Comparison of ENCODE assay signal across 1 cellular context in the genomic region with DNA sequence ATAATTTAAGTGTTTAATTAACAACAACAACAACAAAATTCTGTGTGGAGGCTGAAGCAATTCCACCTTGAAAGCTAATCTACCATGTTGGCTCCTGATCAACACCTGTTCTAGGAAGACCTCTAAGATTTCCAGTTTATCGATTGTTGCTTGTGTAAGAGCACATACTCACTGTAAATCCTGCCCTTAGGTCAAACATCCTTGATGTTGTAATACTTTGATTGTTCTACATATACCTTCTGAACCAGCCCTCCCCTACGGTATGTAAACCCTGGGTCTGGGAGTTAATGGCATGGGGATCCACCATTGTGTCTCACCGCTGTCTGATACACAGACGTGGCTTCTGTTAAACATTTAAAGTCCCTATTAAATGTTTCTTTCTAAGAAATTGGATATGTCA.
TF ChIP-seq lines count a peak whose summit lies in the region.

No MANE protein-coding gene starts in this region.

TF ChIP-seq in HepG2, 621 proteins besides CTCF, POLR2A, EP300 and RAD21 (continued from another document and continues in another):
- TF ChIP-seq ZNF407 (CRISPR knock-in tag; IDR thresholded peaks at IDR 0.05; ENCODE audit: not compliant biosample characterization) (no peak), ZNF678 (CRISPR knock-in tag; IDR thresholded peaks at IDR 0.05) (no peak), ZNF264 (CRISPR knock-in tag; IDR thresholded peaks at IDR 0.05) (no peak), ZNF430 (CRISPR knock-in tag; IDR thresholded peaks at IDR 0.05) (no peak), MED8 (CRISPR knock-in tag; IDR thresholded peaks at IDR 0.05; ENCODE audit: insufficient replicate concordance) (no peak), SP5 (CRISPR knock-in tag; IDR thresholded peaks at IDR 0.05; ENCODE audit: borderline replicate concordance, low read depth) (peak; percentile 51; the same call in 1 of the 2 replicates), ZNF816 (CRISPR knock-in tag; IDR thresholded peaks at IDR 0.05; ENCODE audit: borderline replicate concordance) (no peak), ZNF101 (CRISPR knock-in tag; IDR thresholded peaks at IDR 0.05; ENCODE audit: borderline replicate concordance, low read depth) (no peak), ZNF737 (CRISPR knock-in tag; IDR thresholded peaks at IDR 0.05; ENCODE audit: borderline replicate concordance) (no peak), RAD51 (IDR thresholded peaks at IDR 0.05; ENCODE audit: borderline replicate concordance) (no peak), PCBP1 (IDR thresholded peaks at IDR 0.05; ENCODE audit: borderline replicate concordance, low read depth, low read length) (no peak), KDM5A (IDR thresholded peaks at IDR 0.05; ENCODE audit: borderline replicate concordance, low read length) (no peak), FLYWCH1 (CRISPR knock-in tag; IDR thresholded peaks at IDR 0.05) (no peak), ZNF234 (CRISPR knock-in tag; conservative IDR thresholded peaks at IDR 0.05) (no peak), PCBP2 (optimal IDR thresholded peaks at IDR 0.05; ENCODE audit: low read depth, low read length, poor library complexity, severe bottlenecking) (no peak), ZNF646 (CRISPR knock-in tag; IDR thresholded peaks at IDR 0.05) (no peak), ERF (CRISPR knock-in tag; IDR thresholded peaks at IDR 0.05) (no peak), ZNF792 (CRISPR knock-in tag; IDR thresholded peaks at IDR 0.05) (0 out of 2 replicates have a peak, but pooled peaks have one; percentile 18), RCOR2 (CRISPR knock-in tag; IDR thresholded peaks at IDR 0.05) (0 out of 2 replicates have a peak, but pooled peaks have one; percentile 57), HHEX (CRISPR knock-in tag; IDR thresholded peaks at IDR 0.05) (peak; percentile 77), HIC2 (CRISPR knock-in tag; IDR thresholded peaks at IDR 0.05; ENCODE audit: low read depth) (no peak)
- TF ChIP-seq, protein P1, sequence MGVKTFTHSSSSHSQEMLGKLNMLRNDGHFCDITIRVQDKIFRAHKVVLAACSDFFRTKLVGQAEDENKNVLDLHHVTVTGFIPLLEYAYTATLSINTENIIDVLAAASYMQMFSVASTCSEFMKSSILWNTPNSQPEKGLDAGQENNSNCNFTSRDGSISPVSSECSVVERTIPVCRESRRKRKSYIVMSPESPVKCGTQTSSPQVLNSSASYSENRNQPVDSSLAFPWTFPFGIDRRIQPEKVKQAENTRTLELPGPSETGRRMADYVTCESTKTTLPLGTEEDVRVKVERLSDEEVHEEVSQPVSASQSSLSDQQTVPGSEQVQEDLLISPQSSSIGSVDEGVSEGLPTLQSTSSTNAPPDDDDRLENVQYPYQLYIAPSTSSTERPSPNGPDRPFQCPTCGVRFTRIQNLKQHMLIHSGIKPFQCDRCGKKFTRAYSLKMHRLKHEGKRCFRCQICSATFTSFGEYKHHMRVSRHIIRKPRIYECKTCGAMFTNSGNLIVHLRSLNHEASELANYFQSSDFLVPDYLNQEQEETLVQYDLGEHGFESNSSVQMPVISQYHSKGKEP (CRISPR knock-in tag; IDR thresholded peaks at IDR 0.05) = no peak
- TF ChIP-seq, protein P2, sequence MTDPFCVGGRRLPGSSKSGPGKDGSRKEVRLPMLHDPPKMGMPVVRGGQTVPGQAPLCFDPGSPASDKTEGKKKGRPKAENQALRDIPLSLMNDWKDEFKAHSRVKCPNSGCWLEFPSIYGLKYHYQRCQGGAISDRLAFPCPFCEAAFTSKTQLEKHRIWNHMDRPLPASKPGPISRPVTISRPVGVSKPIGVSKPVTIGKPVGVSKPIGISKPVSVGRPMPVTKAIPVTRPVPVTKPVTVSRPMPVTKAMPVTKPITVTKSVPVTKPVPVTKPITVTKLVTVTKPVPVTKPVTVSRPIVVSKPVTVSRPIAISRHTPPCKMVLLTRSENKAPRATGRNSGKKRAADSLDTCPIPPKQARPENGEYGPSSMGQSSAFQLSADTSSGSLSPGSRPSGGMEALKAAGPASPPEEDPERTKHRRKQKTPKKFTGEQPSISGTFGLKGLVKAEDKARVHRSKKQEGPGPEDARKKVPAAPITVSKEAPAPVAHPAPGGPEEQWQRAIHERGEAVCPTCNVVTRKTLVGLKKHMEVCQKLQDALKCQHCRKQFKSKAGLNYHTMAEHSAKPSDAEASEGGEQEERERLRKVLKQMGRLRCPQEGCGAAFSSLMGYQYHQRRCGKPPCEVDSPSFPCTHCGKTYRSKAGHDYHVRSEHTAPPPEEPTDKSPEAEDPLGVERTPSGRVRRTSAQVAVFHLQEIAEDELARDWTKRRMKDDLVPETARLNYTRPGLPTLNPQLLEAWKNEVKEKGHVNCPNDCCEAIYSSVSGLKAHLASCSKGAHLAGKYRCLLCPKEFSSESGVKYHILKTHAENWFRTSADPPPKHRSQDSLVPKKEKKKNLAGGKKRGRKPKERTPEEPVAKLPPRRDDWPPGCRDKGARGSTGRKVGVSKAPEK (CRISPR knock-in tag; IDR thresholded peaks at IDR 0.05; ENCODE audit: borderline replicate concordance) = no peak
- TF ChIP-seq, protein P3, sequence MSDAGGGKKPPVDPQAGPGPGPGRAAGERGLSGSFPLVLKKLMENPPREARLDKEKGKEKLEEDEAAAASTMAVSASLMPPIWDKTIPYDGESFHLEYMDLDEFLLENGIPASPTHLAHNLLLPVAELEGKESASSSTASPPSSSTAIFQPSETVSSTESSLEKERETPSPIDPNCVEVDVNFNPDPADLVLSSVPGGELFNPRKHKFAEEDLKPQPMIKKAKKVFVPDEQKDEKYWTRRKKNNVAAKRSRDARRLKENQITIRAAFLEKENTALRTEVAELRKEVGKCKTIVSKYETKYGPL (CRISPR knock-in tag; IDR thresholded peaks at IDR 0.05) = no peak; the same call in 1 of the 2 replicates
